In the genomic region with DNA sequence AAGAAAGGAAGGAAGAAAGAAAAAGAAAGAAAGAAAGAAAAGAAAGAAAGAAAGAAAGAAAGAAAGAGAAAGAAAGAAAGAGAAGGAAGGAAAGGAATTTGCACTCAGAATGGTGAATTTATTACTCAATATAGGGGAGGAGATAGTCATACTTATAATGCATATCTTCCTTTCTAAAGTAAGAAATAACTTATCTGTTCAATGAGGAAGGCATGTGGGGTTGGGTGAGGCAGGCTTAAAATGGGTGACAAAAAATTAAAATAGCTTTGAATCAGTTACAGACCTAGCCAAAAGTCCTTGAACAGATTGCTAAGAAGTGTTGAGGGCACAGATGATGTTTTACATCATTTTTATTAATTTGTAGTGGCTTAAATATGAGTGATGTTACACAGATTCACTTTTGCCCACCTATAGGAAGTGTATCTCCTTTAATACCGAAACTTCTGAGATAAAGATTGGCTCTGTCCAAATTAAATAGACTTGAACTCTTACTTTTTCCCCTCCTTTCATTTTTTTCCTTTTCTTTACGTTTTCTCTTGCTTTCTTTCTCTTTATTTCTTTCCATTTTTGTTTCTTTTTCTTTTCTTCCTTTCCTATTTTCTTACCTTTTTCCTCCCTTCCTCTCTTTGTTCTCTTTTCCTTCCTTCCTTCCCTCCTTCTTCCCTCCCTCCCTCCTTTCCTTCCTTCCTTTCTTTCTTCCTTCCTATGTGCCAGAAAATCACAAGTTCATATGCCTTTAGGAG, we compare ENCODE assay signal across 2 cellular contexts.
TF ChIP-seq lines count a peak whose summit lies in the region.

No MANE protein-coding gene starts in this region.

TF ChIP-seq in HepG2, 621 proteins besides CTCF, POLR2A, EP300 and RAD21:
- TF ChIP-seq ZNF264 (CRISPR knock-in tag; IDR thresholded peaks at IDR 0.05) (no peak), ZNF816 (CRISPR knock-in tag; IDR thresholded peaks at IDR 0.05; ENCODE audit: borderline replicate concordance) (no peak), TOPORS (CRISPR knock-in tag; IDR thresholded peaks at IDR 0.05) (no peak), HNRNPK (IDR thresholded peaks at IDR 0.05; ENCODE audit: low read depth, low read length, poor library complexity, severe bottlenecking) (peak; percentile 41), ZNF546 (CRISPR knock-in tag; conservative IDR thresholded peaks at IDR 0.05) (no peak), SRSF9 (IDR thresholded peaks at IDR 0.05; ENCODE audit: borderline replicate concordance, insufficient read depth, low read depth, low read length, poor library complexity, severe bottlenecking) (peak; percentile 61)

TF ChIP-seq in K562, 482 proteins besides CTCF, POLR2A, EP300 and RAD21:
- TF ChIP-seq, protein P1, sequence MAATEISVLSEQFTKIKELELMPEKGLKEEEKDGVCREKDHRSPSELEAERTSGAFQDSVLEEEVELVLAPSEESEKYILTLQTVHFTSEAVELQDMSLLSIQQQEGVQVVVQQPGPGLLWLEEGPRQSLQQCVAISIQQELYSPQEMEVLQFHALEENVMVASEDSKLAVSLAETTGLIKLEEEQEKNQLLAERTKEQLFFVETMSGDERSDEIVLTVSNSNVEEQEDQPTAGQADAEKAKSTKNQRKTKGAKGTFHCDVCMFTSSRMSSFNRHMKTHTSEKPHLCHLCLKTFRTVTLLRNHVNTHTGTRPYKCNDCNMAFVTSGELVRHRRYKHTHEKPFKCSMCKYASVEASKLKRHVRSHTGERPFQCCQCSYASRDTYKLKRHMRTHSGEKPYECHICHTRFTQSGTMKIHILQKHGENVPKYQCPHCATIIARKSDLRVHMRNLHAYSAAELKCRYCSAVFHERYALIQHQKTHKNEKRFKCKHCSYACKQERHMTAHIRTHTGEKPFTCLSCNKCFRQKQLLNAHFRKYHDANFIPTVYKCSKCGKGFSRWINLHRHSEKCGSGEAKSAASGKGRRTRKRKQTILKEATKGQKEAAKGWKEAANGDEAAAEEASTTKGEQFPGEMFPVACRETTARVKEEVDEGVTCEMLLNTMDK (IDR thresholded peaks at IDR 0.05; ENCODE audit: borderline replicate concordance, insufficient read depth, low read depth, low read length, poor library complexity, severe bottlenecking): no peak
- TF ChIP-seq, protein P2, sequence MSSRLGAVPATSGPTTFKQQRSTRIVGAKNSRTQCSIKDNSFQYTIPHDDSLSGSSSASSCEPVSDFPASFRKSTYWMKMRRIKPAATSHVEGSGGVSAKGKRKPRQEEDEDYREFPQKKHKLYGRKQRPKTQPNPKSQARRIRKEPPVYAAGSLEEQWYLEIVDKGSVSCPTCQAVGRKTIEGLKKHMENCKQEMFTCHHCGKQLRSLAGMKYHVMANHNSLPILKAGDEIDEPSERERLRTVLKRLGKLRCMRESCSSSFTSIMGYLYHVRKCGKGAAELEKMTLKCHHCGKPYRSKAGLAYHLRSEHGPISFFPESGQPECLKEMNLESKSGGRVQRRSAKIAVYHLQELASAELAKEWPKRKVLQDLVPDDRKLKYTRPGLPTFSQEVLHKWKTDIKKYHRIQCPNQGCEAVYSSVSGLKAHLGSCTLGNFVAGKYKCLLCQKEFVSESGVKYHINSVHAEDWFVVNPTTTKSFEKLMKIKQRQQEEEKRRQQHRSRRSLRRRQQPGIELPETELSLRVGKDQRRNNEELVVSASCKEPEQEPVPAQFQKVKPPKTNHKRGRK (tag; IDR thresholded peaks at IDR 0.05): peak; percentile 83; the same call in 1 of the 2 replicates
TF ChIP-seq in K562: peak in this region for 1.
